In genomic region chr17:41484920-41485904, GRCh38 we compare ENCODE assay signal across 28 cellular contexts. TPM values are rescaled to one million over a fixed set of nuclear protein-coding genes. Genes with fewer than 3 reads are reported as not detected.
DNase-seq lines count a peak whose midpoint lies in the region; ATAC-seq, FAIRE-seq and TF ChIP-seq lines count a peak whose summit lies in the region.
"Had no signal": no experiment of that assay in that cellular context is flagged by ENCODE, and none has a peak within 500 bp of the region (broad histone marks: within the 10 kb centered on the region; RNA-seq: fewer than 3 reads in every experiment).

No MANE protein-coding gene starts in this region.

- DNase-seq in Right ventricle myocardium superior: no peak
- no peak for DNase-seq in cardiac septum (ENCODE audit: low spot score)
- no peak for DNase-seq in HTR-8/SVneo (ENCODE audit: insufficient read length, low spot score)
- DNase-seq in bronchial epithelial cell (ENCODE audit: low read depth): no peak
- DNase-seq in posterior vena cava (ENCODE audit: low spot score): peak; percentile 38
- DNase-seq in stimulated activated CD4-positive, alpha-beta T cell treated with anti-CD3 and anti-CD28 coated beads, Interleukin-1b, Interleukin-23, amount 100 ng/mL, for 48 hours: no peak
- no peak for DNase-seq in NOMO-1 treated with DMSO at 0.1 percent for 48 hours (lab: John Stamatoyannopoulos, UW; ENCODE audit: unreplicated experiment)
- DNase-seq: CD4-positive, CD25-positive, alpha-beta regulatory T cell; KBM-7; MV-4-11; NCI-H1105 treated with DMSO at 0.1 percent for 48 hours; NCI-H146; NCI-H1930; NCI-H2107; NCI-H524; NCI-H748 treated with DMSO at 0.1 percent for 48 hours; NK-92 treated with Interleukin-12 subunit alpha and Interleukin-12 subunit beta, amount 100 ng/mL, for 24 hours; PC-9 had no signal

- peak; percentile 28 for FAIRE-seq in HTR-8/SVneo (lab: Jason Lieb, UNC)
- FAIRE-seq in bronchial epithelial cell (lab: Jason Lieb, UNC): peak; percentile 36
- FAIRE-seq: D721Med, GM18507, H54 had no signal

- H3K27me3 ChIP-seq in bronchial epithelial cell (ENCODE audit: control insufficient read depth, insufficient read depth, low read length): no peaks in the 10 kb centered on the region
- H3K27me3 ChIP-seq: BLaER1 had no signal

- intact Hi-C loops in Right ventricle myocardium superior (cut with DNase I): no loop called here
- intact Hi-C loops in cardiac septum (cut with DNase I): no loop called here
- intact Hi-C loops in posterior vena cava (cut with DNase I): no loop called here

- no peaks in the 10 kb centered on the region for H3K36me3 ChIP-seq in bronchial epithelial cell (ENCODE audit: control insufficient read depth, insufficient read depth, low read length)
- H3K36me3 ChIP-seq: BLaER1 had no signal

- H3K4me3 ChIP-seq in bronchial epithelial cell (ENCODE audit: low read depth, low read length): no peak overlapping the region
- H3K4me3 ChIP-seq: BLaER1, PC-9 had no signal

- ATAC-seq in Right ventricle myocardium superior (ENCODE audit: poor library complexity): peak; percentile 46
- ATAC-seq in HG03159 (IDR thresholded peaks at IDR 0.05; ENCODE audit: unreplicated experiment): no peak

- no peak for TF ChIP-seq CTCF in bronchial epithelial cell (IDR thresholded peaks at IDR 0.05; ENCODE audit: insufficient read depth, low read length, severe bottlenecking)

RNA-seq across cellular contexts. Expression of gene KRT35, which starts 4.3 kb away (rescaled TPM):
- total RNA-seq in Right ventricle myocardium superior (not detected), cardiac septum (not detected), bronchial epithelial cell (not detected in 2 replicates), posterior vena cava (not detected)
- total RNA-seq: A172; CD4-positive, CD25-positive, alpha-beta regulatory T cell; G401; HT1080; LHCN-M2; MCF 10A; PC-9 had no signal

RNA-seq across cellular contexts. Expression of gene KRT36, which starts 4.5 kb away (rescaled TPM):
- not detected for total RNA-seq in Right ventricle myocardium superior
- not detected for total RNA-seq in cardiac septum
- total RNA-seq in bronchial epithelial cell: under 0.01 TPM in 1 of 2 replicates, not detected in the other
- total RNA-seq in posterior vena cava: not detected
- total RNA-seq: A172; CD4-positive, CD25-positive, alpha-beta regulatory T cell; G401; HT1080; LHCN-M2; MCF 10A; PC-9 had no signal

RNA-seq across cellular contexts. Expression of gene KRT32, which starts 18.0 kb away (rescaled TPM):
- total RNA-seq in Right ventricle myocardium superior: not detected
- total RNA-seq in cardiac septum: 0.27 TPM
- total RNA-seq in bronchial epithelial cell: 0.13 TPM in 1 of 2 replicates, not detected in the other
- total RNA-seq in posterior vena cava: under 1 TPM in 1 of 2 donors, not detected in 1; 0.23 TPM
- total RNA-seq: CD4-positive, CD25-positive, alpha-beta regulatory T cell; G401; HT1080; LHCN-M2; MCF 10A; PC-9 had no signal

RNA-seq across cellular contexts. Expression of gene KRT13, which starts 20.2 kb away (rescaled TPM):
- not detected for total RNA-seq in Right ventricle myocardium superior
- not detected for total RNA-seq in cardiac septum
- total RNA-seq in bronchial epithelial cell: 112 and 242 TPM in 2 replicates
- not detected for total RNA-seq in posterior vena cava
- total RNA-seq: CD4-positive, CD25-positive, alpha-beta regulatory T cell; G401; HT1080; LHCN-M2; MCF 10A had no signal

RNA-seq across cellular contexts. Expression of gene KRT15, which starts 33.5 kb away (rescaled TPM):
- total RNA-seq in Right ventricle myocardium superior: not detected
- not detected for total RNA-seq in cardiac septum
- total RNA-seq in bronchial epithelial cell: 67.9 and 71.8 TPM in 2 replicates
- total RNA-seq in posterior vena cava: not detected
- total RNA-seq: CD4-positive, CD25-positive, alpha-beta regulatory T cell; G401 had no signal
